25 cellular contexts compared by ENCODE assay signal in genomic region chr1:25467193-25467592, GRCh38. TPM values are rescaled to one million over a fixed set of nuclear protein-coding genes. Genes with fewer than 3 reads are reported as not detected.
DNase-seq lines count a peak whose midpoint lies in the region; ATAC-seq and TF ChIP-seq lines count a peak whose summit lies in the region.
"Had no signal": no experiment of that assay in that cellular context is flagged by ENCODE, and none has a peak within 500 bp of the region (broad histone marks: within the 10 kb centered on the region; RNA-seq: fewer than 3 reads in every experiment).

No MANE protein-coding gene starts in this region.

- peak overlapping the region; percentile 4 for H3K4me3 Mint-ChIP-seq in activated naive CD8-positive, alpha-beta T cell treated with anti-CD3 and anti-CD28 coated beads, Interleukin-2, amount 50 U/mL, for 24 hours
- H3K4me3 Mint-ChIP-seq: activated B cell treated with CpG ODN at 0.5 μM for 24 hours; CD8-positive, alpha-beta memory T cell; nephron progenitor cell; stimulated activated effector memory CD8-positive, alpha-beta T cell treated with anti-CD3 and anti-CD28 coated beads, Interleukin-12 subunit alpha, Interleukin-12 subunit beta, amount 100 ng/mL, for 72 hours had no signal

- H3K27ac Mint-ChIP-seq in activated naive CD8-positive, alpha-beta T cell treated with anti-CD3 and anti-CD28 coated beads, Interleukin-2, amount 50 U/mL, for 24 hours = no peak overlapping the region
- H3K27ac Mint-ChIP-seq: activated B cell treated with CpG ODN at 0.5 μM for 24 hours; nephron progenitor cell; stimulated activated effector memory CD8-positive, alpha-beta T cell treated with anti-CD3 and anti-CD28 coated beads, Interleukin-12 subunit alpha, Interleukin-12 subunit beta, amount 100 ng/mL, for 72 hours had no signal

- no peak overlapping the region for H2AFZ ChIP-seq in MM.1S (ENCODE audit: low read length)

- no peak for TF ChIP-seq CTCF in cardiac muscle cell (IDR thresholded peaks at IDR 0.05; ENCODE audit: low read depth, low read length)
- TF ChIP-seq CTCF in heart right ventricle (IDR thresholded peaks at IDR 0.05) = no peak
- TF ChIP-seq CTCF in MM.1S (IDR thresholded peaks at IDR 0.05; ENCODE audit: low read length) = no peak
- TF ChIP-seq CTCF in thyroid gland (IDR thresholded peaks at IDR 0.05) = no peak
- TF ChIP-seq CTCF in foreskin keratinocyte (conservative IDR thresholded peaks at IDR 0.05) = no peak

- H3K4me1 ChIP-seq in cardiac muscle cell (ENCODE audit: low read depth) (peaks cover 20% of the 10 kb centered on the region), heart right ventricle (peaks cover 0 to 60% (median 47%) of the 10 kb centered on the region in 9 donors), MM.1S (ENCODE audit: low read length) (peaks cover 15% of the 10 kb centered on the region), thyroid gland (peaks cover 20 to 22% of the 10 kb centered on the region in 2 donors), foreskin keratinocyte (peaks cover 6% of the 10 kb centered on the region)

- H3K9me3 ChIP-seq in cardiac muscle cell (ENCODE audit: low read depth) (no peaks in the 10 kb centered on the region), heart right ventricle (no peaks in the 10 kb centered on the region), MM.1S (replicated peaks; ENCODE audit: insufficient read depth, low read length) (no peaks in the 10 kb centered on the region), thyroid gland (no peaks in the 10 kb centered on the region)
- H3K9me3 ChIP-seq: thoracic aorta had no signal

- peaks cover 6% of the 10 kb centered on the region for H3F3A ChIP-seq in MM.1S (ENCODE audit: insufficient read depth, low read length)

- H3K27me3 ChIP-seq in cardiac muscle cell (no peaks in the 10 kb centered on the region), heart right ventricle (no peaks in the 10 kb centered on the region), MM.1S (replicated peaks; ENCODE audit: insufficient read depth, low read length) (no peaks in the 10 kb centered on the region), thyroid gland (no peaks in the 10 kb centered on the region), foreskin keratinocyte (no peaks in the 10 kb centered on the region)
- H3K27me3 ChIP-seq: brain microvascular endothelial cell had no signal

- H3K27me3 Mint-ChIP-seq in activated naive CD8-positive, alpha-beta T cell treated with anti-CD3 and anti-CD28 coated beads, Interleukin-2, amount 50 U/mL, for 24 hours = no peaks in the 10 kb centered on the region
- H3K27me3 Mint-ChIP-seq: activated B cell treated with CpG ODN at 0.5 μM for 24 hours; CD8-positive, alpha-beta memory T cell had no signal

- DNase-seq in cardiac muscle cell (ENCODE audit: low read depth in 1 of 2, low spot score in 1 of 2) (no peak), heart right ventricle (no peak), MM.1S (peak; percentile 82), thyroid gland (peak in 1 of 2 donors; percentile 5), foreskin keratinocyte (no peak)
- DNase-seq in activated naive CD8-positive, alpha-beta T cell treated with anti-CD3 and anti-CD28 coated beads, Interleukin-2, amount 50 U/mL, for 24 hours = no peak
- DNase-seq: activated B cell treated with CpG ODN at 0.5 μM for 24 hours; brain microvascular endothelial cell; CD8-positive, alpha-beta memory T cell; DMS79 treated with DMSO at 0.1 percent for 48 hours; head of caudate nucleus; NCI-H1436 treated with DMSO at 0.1 percent for 48 hours; NCI-H2171 treated with DMSO at 0.1 percent for 48 hours; NCI-H526; nephron progenitor cell; posterior cingulate gyrus; RPMI8226; T1000 had no signal

- peak overlapping the region; percentile 18; the same call in 1 of the 2 replicates for H3K4me2 ChIP-seq in MM.1S (ENCODE audit: low read depth, low read length)

- no peaks in the 10 kb centered on the region for H3K9me3 Mint-ChIP-seq in activated naive CD8-positive, alpha-beta T cell treated with anti-CD3 and anti-CD28 coated beads, Interleukin-2, amount 50 U/mL, for 24 hours
- H3K9me3 Mint-ChIP-seq: activated B cell treated with CpG ODN at 0.5 μM for 24 hours; CD8-positive, alpha-beta memory T cell; nephron progenitor cell; stimulated activated effector memory CD8-positive, alpha-beta T cell treated with anti-CD3 and anti-CD28 coated beads, Interleukin-12 subunit alpha, Interleukin-12 subunit beta, amount 100 ng/mL, for 72 hours had no signal

- H3K36me3 Mint-ChIP-seq in activated naive CD8-positive, alpha-beta T cell treated with anti-CD3 and anti-CD28 coated beads, Interleukin-2, amount 50 U/mL, for 24 hours (ENCODE audit: low read depth) = peaks cover 14% of the 10 kb centered on the region

- H3K9me2 ChIP-seq in MM.1S (replicated peaks; ENCODE audit: insufficient read depth, low read length) = no peaks in the 10 kb centered on the region

- no peak overlapping the region for H3K4me3 ChIP-seq in cardiac muscle cell
- H3K4me3 ChIP-seq in heart right ventricle = no peak overlapping the region
- no peak overlapping the region for H3K4me3 ChIP-seq in MM.1S (ENCODE audit: low read length)
- no peak overlapping the region for H3K4me3 ChIP-seq in thyroid gland (replicated peaks in 1 of 3)
- H3K4me3 ChIP-seq: coronary artery, SK-N-MC, thoracic aorta had no signal

- 67 to 69% methylated on average over 4 of the region's 4 CpGs for WGBS in heart right ventricle, 2 donors
- WGBS in thyroid gland, 2 donors = 56 to 61% methylated on average over 4 of the region's 4 CpGs

- peak overlapping the region; percentile 62 for H3K27ac ChIP-seq in cardiac muscle cell
- peak overlapping the region in 2 of 10 donors; percentile 58 to 66 for H3K27ac ChIP-seq in heart right ventricle
- peak overlapping the region; percentile 17; the same call in 1 of the 2 replicates for H3K27ac ChIP-seq in MM.1S (ENCODE audit: low read length)
- peak overlapping the region in 2 of 3 donors; percentile 17 to 45 for H3K27ac ChIP-seq in thyroid gland
- no peak overlapping the region for H3K27ac ChIP-seq in foreskin keratinocyte
- H3K27ac ChIP-seq: brain microvascular endothelial cell, coronary artery, SK-N-MC, thoracic aorta had no signal

- H3K79me2 ChIP-seq in MM.1S (ENCODE audit: low read length) = peaks cover 15% of the 10 kb centered on the region

- peaks cover 37% of the 10 kb centered on the region for H3K4me1 Mint-ChIP-seq in activated naive CD8-positive, alpha-beta T cell treated with anti-CD3 and anti-CD28 coated beads, Interleukin-2, amount 50 U/mL, for 24 hours
- H3K4me1 Mint-ChIP-seq: nephron progenitor cell had no signal

- H3K36me3 ChIP-seq in cardiac muscle cell (no peaks in the 10 kb centered on the region), heart right ventricle (peaks cover 0 to 19% (median 0%) of the 10 kb centered on the region in 9 donors), MM.1S (replicated peaks; ENCODE audit: insufficient read depth, low read length) (no peaks in the 10 kb centered on the region), thyroid gland (no peaks in the 10 kb centered on the region)
- H3K36me3 ChIP-seq: brain microvascular endothelial cell, thoracic aorta had no signal

- no peaks in the 10 kb centered on the region for H4K20me1 ChIP-seq in MM.1S (ENCODE audit: insufficient read depth, low read length)

- H3K9ac ChIP-seq in MM.1S (ENCODE audit: low read length) = no peak overlapping the region

- no peak for TF ChIP-seq POLR2A in thyroid gland (IDR thresholded peaks at IDR 0.05)

- intact Hi-C loops in heart right ventricle (cut with DNase I) (loop anchor here in 1 of 10 donors (5.0 kb wide), 1 partner anchor 35 kb away; the partner anchor contains the start of gene MACO1), thyroid gland (cut with DNase I) (no loop called here)

- ATAC-seq in heart right ventricle (no peak), HG03280 (IDR thresholded peaks at IDR 0.05; ENCODE audit: unreplicated experiment) (no peak), foreskin keratinocyte (no peak)
- no peak for ATAC-seq in activated naive CD8-positive, alpha-beta T cell treated with anti-CD3 and anti-CD28 coated beads, Interleukin-2, amount 50 U/mL, for 24 hours
- ATAC-seq: HCT116; left lobe of liver; stimulated activated effector memory CD8-positive, alpha-beta T cell treated with anti-CD3 and anti-CD28 coated beads, Interleukin-12 subunit alpha, Interleukin-12 subunit beta, amount 100 ng/mL, for 72 hours had no signal

RNA-seq across cellular contexts. Expression of gene MACO1, which starts 36.5 kb away (rescaled TPM):
- total RNA-seq in cardiac muscle cell = 12.5 and 13.8 TPM in 2 replicates
- 10.6 and 12.3 TPM in 2 replicates for polyA plus RNA-seq in cardiac muscle cell
- 10 to 100 TPM in 9 of 10 donors, 1 to 10 TPM in 1; 9.4 to 15.5 (median 13.5) TPM for total RNA-seq in heart right ventricle
- polyA plus RNA-seq in heart right ventricle = 1 to 10 TPM; 8.7 to 8.9 TPM
- 10 to 100 TPM; 25.6 to 31.8 (median 28.7) TPM for total RNA-seq in thyroid gland
- 12.6 and 15.9 TPM in 2 replicates for total RNA-seq in foreskin keratinocyte
- polyA plus RNA-seq in foreskin keratinocyte = 7.8 and 7.9 TPM in 2 replicates

RNA-seq across cellular contexts. Expression of gene RHCE, which starts 46.6 kb away (rescaled TPM):
- total RNA-seq in cardiac muscle cell = 1.8 and 2.1 TPM in 2 replicates
- 3.3 and 4.9 TPM in 2 replicates for polyA plus RNA-seq in cardiac muscle cell
- 1 to 10 TPM in 4 of 10 donors, under 1 TPM in 6; 0.26 to 4.9 (median 0.92) TPM for total RNA-seq in heart right ventricle
- polyA plus RNA-seq in heart right ventricle = 1 to 10 TPM in 1 of 2 donors, under 1 TPM in 1; 0.17 to 2.6 TPM
- total RNA-seq in thyroid gland = 1 to 10 TPM in 1 of 4 donors, under 1 TPM in 2, not detected in 1; 0.33 to 1.5 (median 0.39) TPM
- total RNA-seq in foreskin keratinocyte = 0.07 and 0.10 TPM in 2 replicates
- 0.12 TPM in 1 of 2 replicates, not detected in the other for polyA plus RNA-seq in foreskin keratinocyte
- total RNA-seq: activated B cell treated with CpG ODN at 0.5 μM for 24 hours, thoracic aorta had no signal
